16 cellular contexts compared by ENCODE assay signal in genomic region chr11:7759010-7759409, GRCh38.
A peak's percentile ranks its signal among the peaks of the same experiment; 100 is the strongest.
DNase-seq lines count a peak whose midpoint lies in the region; ATAC-seq and TF ChIP-seq lines count a peak whose summit lies in the region.
"Had no signal": no experiment of that assay in that cellular context is flagged by ENCODE, and none has a peak within 500 bp of the region (broad histone marks: within the 10 kb centered on the region; RNA-seq: fewer than 3 reads in every experiment).

No MANE protein-coding gene starts in this region.

- no peak overlapping the region for H3K27ac ChIP-seq in OCI-LY3 (ENCODE audit: low read length)
- H3K27ac ChIP-seq: ascending aorta, dorsolateral prefrontal cortex, SK-N-MC, thyroid gland had no signal

- H2AFZ ChIP-seq in OCI-LY3 (ENCODE audit: low read depth, low read length): peak overlapping the region; percentile 33

- DNase-seq in NOMO-1 treated with DMSO at 0.1 percent for 48 hours (lab: John Stamatoyannopoulos, UW; ENCODE audit: unreplicated experiment): peak; percentile 11
- DNase-seq in NOMO-1 treated with dmso at 0.1 percent for 144 hours (lab: John Stamatoyannopoulos, UW; ENCODE audit: unreplicated experiment): no peak
- DNase-seq in glomerular visceral epithelial cell (ENCODE audit: extremely low spot score): no peak
- DNase-seq in NCI-H1092 treated with DMSO at 0.1 percent for 48 hours (lab: John Stamatoyannopoulos, UW): no peak
- DNase-seq in GF-D8 (lab: John Stamatoyannopoulos, UW): no peak
- DNase-seq: 8988T; activated CD4-positive, CD25-positive, alpha-beta regulatory T cell; dorsolateral prefrontal cortex; immature natural killer cell; NCI-H2029; thyroid gland had no signal

- TF ChIP-seq CTCF in OCI-LY3 (IDR thresholded peaks at IDR 0.05; ENCODE audit: low read depth, low read length): no peak

- H3K4me1 ChIP-seq in OCI-LY3 (ENCODE audit: low read length): peaks cover 8% of the 10 kb centered on the region; the same call in 1 of the 2 replicates
- H3K4me1 ChIP-seq: ascending aorta, thyroid gland had no signal

- no peak overlapping the region for H3K9ac ChIP-seq in OCI-LY3 (ENCODE audit: low read length)

- H3K27me3 ChIP-seq in OCI-LY3 (ENCODE audit: low read depth, low read length): no peaks in the 10 kb centered on the region
- H3K27me3 ChIP-seq: ascending aorta, thyroid gland had no signal

- 0 out of 2 replicates have a peak, but pooled peaks cover 6% of the 10 kb centered on the region for H3K9me3 ChIP-seq in OCI-LY3 (ENCODE audit: insufficient read depth, low read length)
- H3K9me3 ChIP-seq: ascending aorta, thyroid gland had no signal

- peak overlapping the region; percentile 10 for H3K4me2 ChIP-seq in OCI-LY3 (ENCODE audit: low read length)

- H3K36me3 ChIP-seq in OCI-LY3 (replicated peaks; ENCODE audit: low read depth, low read length): no peaks in the 10 kb centered on the region
- H3K36me3 ChIP-seq: ascending aorta, thyroid gland had no signal

- ATAC-seq in GM19452 (IDR thresholded peaks at IDR 0.05; ENCODE audit: unreplicated experiment): peak; percentile 78
- peak; percentile 88 for ATAC-seq in HG02885 (IDR thresholded peaks at IDR 0.05; ENCODE audit: poor library complexity, unreplicated experiment)

- no peak overlapping the region for H3K4me3 ChIP-seq in OCI-LY3 (ENCODE audit: low read length)
- H3K4me3 ChIP-seq: ascending aorta, dorsolateral prefrontal cortex, SK-N-MC, thyroid gland had no signal

- H3K79me2 ChIP-seq in OCI-LY3 (ENCODE audit: low read length): no peaks in the 10 kb centered on the region

- H4K20me1 ChIP-seq in OCI-LY3 (ENCODE audit: insufficient read depth, low read length): no peaks in the 10 kb centered on the region
